20 cellular contexts compared by ENCODE assay signal in genomic region chr1:30194046-30194619, GRCh38.
"Had no signal": no experiment of that assay in that cellular context is flagged by ENCODE, and none has a peak within 500 bp of the region (broad histone marks: within the 10 kb centered on the region; RNA-seq: fewer than 3 reads in every experiment).

No MANE protein-coding gene starts in this region.

- DNase-seq: effector memory CD4-positive, alpha-beta T cell; esophagus squamous epithelium; foreskin keratinocyte; left colon; left ventricle myocardium superior; naive thymus-derived CD4-positive, alpha-beta T cell; nephron progenitor cell; psoas muscle; retina; spleen; stimulated activated CD4-positive, alpha-beta T cell treated with anti-CD3 and anti-CD28 coated beads, Interleukin-15, amount 100 ng/mL, for 24 hours; stimulated activated CD4-positive, alpha-beta T cell treated with anti-CD3 and anti-CD28 coated beads, Interleukin-1b, Interleukin-23, amount 100 ng/mL, for 48 hours; stimulated activated CD4-positive, alpha-beta T cell treated with anti-CD3 and anti-CD28 coated beads, Interleukin-4, amount 100 ng/mL, for 24 hours; stomach; substantia nigra; transverse colon had no signal

- H3K4me3 ChIP-seq: esophagus squamous epithelium, psoas muscle, spleen, stomach, thoracic aorta, transverse colon had no signal

- H3K4me3 Mint-ChIP-seq: naive thymus-derived CD4-positive, alpha-beta T cell; nephron progenitor cell; stimulated activated memory B cell treated with anti-CD40 and anti-IgM and Interleukin-4, amounts not matched to agents 10 μg/mL and 1 μg/mL and 100 μg/mL, for 72 hours had no signal

- H3K9me3 Mint-ChIP-seq: nephron progenitor cell had no signal

- H3K27ac Mint-ChIP-seq: naive thymus-derived CD4-positive, alpha-beta T cell; stimulated activated memory B cell treated with anti-CD40 and anti-IgM and Interleukin-4, amounts not matched to agents 10 μg/mL and 1 μg/mL and 100 μg/mL, for 72 hours had no signal

- H3K27ac ChIP-seq: epithelial cell of prostate, esophagus squamous epithelium, foreskin keratinocyte, neutrophil, psoas muscle, spleen, stomach, thoracic aorta, transverse colon had no signal

- H3K4me1 ChIP-seq: foreskin keratinocyte, psoas muscle had no signal

- H3K9me3 ChIP-seq: esophagus squamous epithelium, neutrophil, psoas muscle, spleen, stomach, thoracic aorta, transverse colon had no signal

- H3K36me3 ChIP-seq: esophagus squamous epithelium, neutrophil, spleen, stomach, thoracic aorta, transverse colon had no signal

- H3K4me1 Mint-ChIP-seq: stimulated activated memory B cell treated with anti-CD40 and anti-IgM and Interleukin-4, amounts not matched to agents 10 μg/mL and 1 μg/mL and 100 μg/mL, for 72 hours had no signal

- ATAC-seq: foreskin keratinocyte; left colon; left ventricle myocardium superior; naive thymus-derived CD4-positive, alpha-beta T cell; psoas muscle; stimulated activated memory B cell treated with anti-CD40 and anti-IgM and Interleukin-4, amounts not matched to agents 10 μg/mL and 1 μg/mL and 100 μg/mL, for 72 hours had no signal

- H3K27me3 ChIP-seq: foreskin keratinocyte, transverse colon had no signal

- H3K36me3 Mint-ChIP-seq: naive thymus-derived CD4-positive, alpha-beta T cell; stimulated activated memory B cell treated with anti-CD40 and anti-IgM and Interleukin-4, amounts not matched to agents 10 μg/mL and 1 μg/mL and 100 μg/mL, for 72 hours had no signal
